ENCODE assay signal across 1 cellular context in genomic region chr14:67619446-67620216, GRCh38.
TF ChIP-seq lines count a peak whose summit lies in the region.

TSS of gene ARG2 (plus strand) at chr14:67619920. CDS start at chr14:67619978, 58 bp downstream.

TF ChIP-seq in HepG2, 621 proteins besides CTCF, POLR2A, EP300 and RAD21 (continued from another document and continues in another):
- no peak; the same call in 1 of the 2 replicates for TF ChIP-seq ZNF124 (CRISPR knock-in tag; IDR thresholded peaks at IDR 0.05)
- TF ChIP-seq HNRNPH1 (optimal IDR thresholded peaks at IDR 0.05; ENCODE audit: low read depth, low read length) = no peak
- TF ChIP-seq BORCS8-MEF2B (CRISPR knock-in tag; IDR thresholded peaks at IDR 0.05) = peak; percentile 53; the same call in 1 of the 2 replicates
- no peak for TF ChIP-seq ZBTB4 (CRISPR knock-in tag; IDR thresholded peaks at IDR 0.05; ENCODE audit: borderline replicate concordance)
- no peak for TF ChIP-seq FOXJ3 (CRISPR knock-in tag; IDR thresholded peaks at IDR 0.05; ENCODE audit: borderline replicate concordance)
- no peak for TF ChIP-seq ZNF446 (CRISPR knock-in tag; IDR thresholded peaks at IDR 0.05)
- peak; percentile 71; the same call in 1 of the 2 replicates for TF ChIP-seq TFAP4 (IDR thresholded peaks at IDR 0.05; ENCODE audit: borderline replicate concordance, low read depth)
- TF ChIP-seq YEATS2 (CRISPR knock-in tag; IDR thresholded peaks at IDR 0.05; ENCODE audit: borderline replicate concordance) = peak; percentile 66; the same call in 1 of the 2 replicates
- TF ChIP-seq ZNF318 (CRISPR knock-in tag; IDR thresholded peaks at IDR 0.05) = no peak
- TF ChIP-seq ATF2 (CRISPR knock-in tag; IDR thresholded peaks at IDR 0.05) = peak; percentile 99
- TF ChIP-seq XBP1 (CRISPR knock-in tag; IDR thresholded peaks at IDR 0.05) = no peak
- TF ChIP-seq TFDP2 (CRISPR knock-in tag; IDR thresholded peaks at IDR 0.05) = peak; percentile 76
- peak; percentile 91 for TF ChIP-seq ZEB1 (IDR thresholded peaks at IDR 0.05; ENCODE audit: insufficient replicate concordance, low read depth)
- TF ChIP-seq CC2D1A (CRISPR knock-in tag; IDR thresholded peaks at IDR 0.05) = no peak
- TF ChIP-seq CBX1 (IDR thresholded peaks at IDR 0.05; ENCODE audit: low read depth) = peak; percentile 39
- TF ChIP-seq ZC3H4 (CRISPR knock-in tag; IDR thresholded peaks at IDR 0.05; ENCODE audit: borderline replicate concordance) = no peak
- no peak for TF ChIP-seq U2AF1 (optimal IDR thresholded peaks at IDR 0.05; ENCODE audit: low read depth, low read length)
- TF ChIP-seq IRX3 (CRISPR knock-in tag; IDR thresholded peaks at IDR 0.05; ENCODE audit: borderline replicate concordance, low read depth) = no peak
- no peak for TF ChIP-seq ATAD3A (CRISPR knock-in tag; IDR thresholded peaks at IDR 0.05)
- TF ChIP-seq ZNF652 (CRISPR knock-in tag; IDR thresholded peaks at IDR 0.05; ENCODE audit: borderline replicate concordance, low read depth) = no peak
- no peak for TF ChIP-seq CERS6 (CRISPR knock-in tag; IDR thresholded peaks at IDR 0.05)
- TF ChIP-seq MYPOP (CRISPR knock-in tag; IDR thresholded peaks at IDR 0.05) = peak; percentile 70; the same call in 1 of the 2 replicates
- no peak for TF ChIP-seq ZBTB44 (CRISPR knock-in tag; IDR thresholded peaks at IDR 0.05)
- TF ChIP-seq ZBTB2 (CRISPR knock-in tag; IDR thresholded peaks at IDR 0.05; ENCODE audit: low read depth) = no peak
- TF ChIP-seq ELF4 (CRISPR knock-in tag; IDR thresholded peaks at IDR 0.05; ENCODE audit: borderline replicate concordance) = 0 out of 2 replicates have a peak, but pooled peaks have one; percentile 20
- TF ChIP-seq SCMH1 (CRISPR knock-in tag; IDR thresholded peaks at IDR 0.05; ENCODE audit: borderline replicate concordance) = no peak
- TF ChIP-seq SOX6 (IDR thresholded peaks at IDR 0.05) = no peak
- peak; percentile 80 for TF ChIP-seq SOX6 (CRISPR knock-in tag; IDR thresholded peaks at IDR 0.05)
- TF ChIP-seq NONO (IDR thresholded peaks at IDR 0.05) = no peak
- TF ChIP-seq NONO (CRISPR knock-in tag; conservative IDR thresholded peaks at IDR 0.05) = peak; percentile 84
- TF ChIP-seq ZBTB8A (CRISPR knock-in tag; IDR thresholded peaks at IDR 0.05; ENCODE audit: borderline replicate concordance, low read depth) = no peak
- TF ChIP-seq THRA (CRISPR knock-in tag; IDR thresholded peaks at IDR 0.05; ENCODE audit: borderline replicate concordance) = no peak; the same call in 1 of the 2 replicates
- TF ChIP-seq ZNF235 (CRISPR knock-in tag; IDR thresholded peaks at IDR 0.05; ENCODE audit: borderline replicate concordance) = no peak
- no peak for TF ChIP-seq ZNF576 (CRISPR knock-in tag; IDR thresholded peaks at IDR 0.05)
- no peak for TF ChIP-seq MATR3 (CRISPR knock-in tag; IDR thresholded peaks at IDR 0.05)
- no peak for TF ChIP-seq ZNF629 (CRISPR knock-in tag; conservative IDR thresholded peaks at IDR 0.05)
- no peak for TF ChIP-seq MED13 (CRISPR knock-in tag; IDR thresholded peaks at IDR 0.05)
